Comparison of ENCODE assay signal across 11 cellular contexts in genomic region chrX:153903238-153903980, GRCh38. TPM values are rescaled to one million over a fixed set of nuclear protein-coding genes. Genes with fewer than 3 reads are reported as not detected.
A peak's percentile ranks its signal among the peaks of the same experiment; 100 is the strongest.
DNase-seq lines count a peak whose midpoint lies in the region; ATAC-seq, FAIRE-seq and TF ChIP-seq lines count a peak whose summit lies in the region.
"Had no signal": no experiment of that assay in that cellular context is flagged by ENCODE, and none has a peak within 500 bp of the region (broad histone marks: within the 10 kb centered on the region; RNA-seq: fewer than 3 reads in every experiment).

No MANE protein-coding gene starts in this region.

- peak overlapping the region; percentile 39 for H3K4me3 Mint-ChIP-seq in activated naive CD4-positive, alpha-beta T cell treated with anti-CD3 and anti-CD28 coated beads, Interleukin-2, amount 50 U/mL, for 24 hours
- no peak overlapping the region for H3K4me3 Mint-ChIP-seq in activated CD4-positive, alpha-beta memory T cell treated with anti-CD3 and anti-CD28 coated beads for 36 hours

- peaks cover 34% of the 10 kb centered on the region for H3K4me1 Mint-ChIP-seq in activated naive CD4-positive, alpha-beta T cell treated with anti-CD3 and anti-CD28 coated beads, Interleukin-2, amount 50 U/mL, for 24 hours
- peaks cover 37% of the 10 kb centered on the region for H3K4me1 Mint-ChIP-seq in activated CD4-positive, alpha-beta memory T cell treated with anti-CD3 and anti-CD28 coated beads for 36 hours (ENCODE audit: low read depth)

- H3K9ac ChIP-seq in kidney (ENCODE audit: low read length in 2 of 2), result no peak overlapping the region

- no peaks in the 10 kb centered on the region for H3K9me3 Mint-ChIP-seq in activated naive CD4-positive, alpha-beta T cell treated with anti-CD3 and anti-CD28 coated beads, Interleukin-2, amount 50 U/mL, for 24 hours
- H3K9me3 Mint-ChIP-seq in activated CD4-positive, alpha-beta memory T cell treated with anti-CD3 and anti-CD28 coated beads for 36 hours, result no peaks in the 10 kb centered on the region

- peaks cover 0 to 30% (median 0%) of the 10 kb centered on the region in 3 donors for H3K27me3 ChIP-seq in stomach

- intact Hi-C loops in activated CD4-positive, alpha-beta memory T cell treated with anti-CD3 and anti-CD28 coated beads for 36 hours (cut with micrococcal nuclease), result no loop called here
- intact Hi-C loops in kidney (cut with DNase I), result no loop called here
- intact Hi-C loops in stomach (cut with DNase I; ENCODE audit: low total_unique reads), result no loop called here

- H3K4me1 ChIP-seq in kidney (ENCODE audit: control insufficient read depth in 1 of 2, insufficient read depth in 1 of 2, low read depth in 1 of 2, low read length in 2 of 2) (peaks cover 0 to 8% of the 10 kb centered on the region in 2 donors), stomach (peaks cover 0 to 28% (median 9%) of the 10 kb centered on the region in 4 donors)

- H3K27me3 Mint-ChIP-seq in activated naive CD4-positive, alpha-beta T cell treated with anti-CD3 and anti-CD28 coated beads, Interleukin-2, amount 50 U/mL, for 24 hours, result no peaks in the 10 kb centered on the region
- H3K27me3 Mint-ChIP-seq in activated CD4-positive, alpha-beta memory T cell treated with anti-CD3 and anti-CD28 coated beads for 36 hours, result no peaks in the 10 kb centered on the region

- H3K4me3 ChIP-seq in kidney (ENCODE audit: low read length in 2 of 2) (no peak overlapping the region), stomach (no peak overlapping the region)

- H3K27ac Mint-ChIP-seq in activated naive CD4-positive, alpha-beta T cell treated with anti-CD3 and anti-CD28 coated beads, Interleukin-2, amount 50 U/mL, for 24 hours, result peak overlapping the region; percentile 21
- peak overlapping the region; percentile 30 for H3K27ac Mint-ChIP-seq in activated CD4-positive, alpha-beta memory T cell treated with anti-CD3 and anti-CD28 coated beads for 36 hours

- 53 to 60% (median 54%) methylated on average over 15 to 18 of the region's 18 CpGs for WGBS in stomach, 5 donors

- TF ChIP-seq CTCF in kidney (IDR thresholded peaks at IDR 0.05; ENCODE audit: borderline replicate concordance, extremely low read depth, insufficient read depth) (no peak), stomach (IDR thresholded peaks at IDR 0.05) (no peak)

- TF ChIP-seq POLR2A in stomach (IDR thresholded peaks at IDR 0.05), result no peak

- no peaks in the 10 kb centered on the region for H3K36me3 Mint-ChIP-seq in activated naive CD4-positive, alpha-beta T cell treated with anti-CD3 and anti-CD28 coated beads, Interleukin-2, amount 50 U/mL, for 24 hours
- no peaks in the 10 kb centered on the region for H3K36me3 Mint-ChIP-seq in activated CD4-positive, alpha-beta memory T cell treated with anti-CD3 and anti-CD28 coated beads for 36 hours

- POLR2A ChIA-PET in activated CD4-positive, alpha-beta memory T cell treated with anti-CD3 and anti-CD28 coated beads for 36 hours (lab: Charles Lee), result no interaction called here

- CTCF ChIA-PET in activated CD4-positive, alpha-beta memory T cell treated with anti-CD3 and anti-CD28 coated beads for 36 hours (lab: Charles Lee), result interaction anchor here (1.0 kb wide), 1 partner anchor 20 kb away, joined by 3 read pairs; no protein-coding TSS in a partner anchor

- no peak for FAIRE-seq in kidney (lab: Jason Lieb, UNC)

- no peaks in the 10 kb centered on the region for H3K9me3 ChIP-seq in kidney (ENCODE audit: control insufficient read depth in 1 of 2, low read length in 2 of 2)
- peaks cover 0 to 7% (median 0%) of the 10 kb centered on the region in 4 donors for H3K9me3 ChIP-seq in stomach

- no peaks in the 10 kb centered on the region for H3K36me3 ChIP-seq in kidney (ENCODE audit: control insufficient read depth in 1 of 2, insufficient read depth in 2 of 2, low read length in 2 of 2)
- no peaks in the 10 kb centered on the region for H3K36me3 ChIP-seq in stomach

- ATAC-seq in GM18909 (IDR thresholded peaks at IDR 0.05; ENCODE audit: poor library complexity, unreplicated experiment), result no peak

- no peak for DNase-seq in activated naive CD4-positive, alpha-beta T cell (lab: John Stamatoyannopoulos, UW)
- no peak for DNase-seq in activated CD4-positive, alpha-beta memory T cell treated with anti-CD3 and anti-CD28 coated beads for 36 hours
- DNase-seq in kidney (peak; percentile 78), stomach (no peak), ureter (ENCODE audit: low spot score) (no peak), NCI-H2196 treated with DMSO at 0.1 percent for 48 hours (lab: John Stamatoyannopoulos, UW; ENCODE audit: unreplicated experiment) (no peak)
- DNase-seq: activated effector memory CD4-positive, alpha-beta T cell treated with anti-CD3 and anti-CD28 coated beads, Interleukin-2, amount 50 U/mL, for 16 hours; NCI-H524 treated with DMSO at 0.1 percent for 48 hours had no signal

- peak overlapping the region in 1 of 2 donors; percentile 60 for H3K27ac ChIP-seq in kidney (ENCODE audit: low read depth in 2 of 2, low read length in 2 of 2)
- peak overlapping the region in 3 of 5 donors; percentile 8 to 39 (median 22) for H3K27ac ChIP-seq in stomach

- TF ChIP-seq EP300 in stomach (IDR thresholded peaks at IDR 0.05), result no peak

RNA-seq across cellular contexts. Expression of gene AVPR2, which starts 1.1 kb away (rescaled TPM):
- not detected for total RNA-seq in activated CD4-positive, alpha-beta memory T cell treated with anti-CD3 and anti-CD28 coated beads for 36 hours
- total RNA-seq in kidney (2.3 TPM), stomach (under 1 TPM in 1 of 5 donors, not detected in 4; 0.37 TPM), ureter (2.3 TPM)
- polyA plus RNA-seq in kidney (ENCODE audit: insufficient read depth, low read depth, low replicate concordance) (22.1 TPM), stomach (1 to 10 TPM in 2 of 3 donors, under 1 TPM in 1; 0.19 to 1.4 (median 1.1) TPM)
- total RNA-seq: osteocyte had no signal

RNA-seq across cellular contexts. Expression of gene L1CAM, which starts 17.4 kb away (rescaled TPM):
- 1 to 10 TPM in 1 of 2 experiments, under 1 TPM in 1; 0.45 to 1.3 TPM for total RNA-seq in activated CD4-positive, alpha-beta memory T cell treated with anti-CD3 and anti-CD28 coated beads for 36 hours
- total RNA-seq in kidney (71.9 TPM), stomach (10 to 100 TPM in 1 of 5 donors, 1 to 10 TPM in 3, under 1 TPM in 1; under 0.01 to 19.1 (median 2.8) TPM), ureter (3.8 TPM)
- polyA plus RNA-seq in kidney (ENCODE audit: insufficient read depth, low read depth, low replicate concordance) (26.1 TPM), stomach (1 to 10 TPM in 1 of 3 donors, under 1 TPM in 2; 0.62 to 3.1 (median 0.76) TPM)

RNA-seq across cellular contexts. Expression of gene ARHGAP4, which starts 22.7 kb away (rescaled TPM):
- total RNA-seq in activated CD4-positive, alpha-beta memory T cell treated with anti-CD3 and anti-CD28 coated beads for 36 hours, result 100 to 1,000 TPM; 151 to 160 TPM
- total RNA-seq in kidney (73.0 TPM), stomach (10 to 100 TPM; 18.5 to 93.9 (median 67.7) TPM), ureter (43.7 TPM)
- polyA plus RNA-seq in kidney (ENCODE audit: insufficient read depth, low read depth, low replicate concordance) (38.3 TPM), stomach (10 to 100 TPM; 24.9 to 35.5 (median 25.2) TPM)

RNA-seq across cellular contexts. Expression of gene NAA10, which starts 31.4 kb away (rescaled TPM):
- 100 to 1,000 TPM; 106 to 115 TPM for total RNA-seq in activated CD4-positive, alpha-beta memory T cell treated with anti-CD3 and anti-CD28 coated beads for 36 hours
- total RNA-seq in kidney (79.3 TPM), stomach (10 to 100 TPM; 23.2 to 63.8 (median 35.6) TPM), ureter (83.7 TPM)
- polyA plus RNA-seq in kidney (ENCODE audit: insufficient read depth, low read depth, low replicate concordance) (120 TPM), stomach (100 to 1,000 TPM; 114 to 161 (median 125) TPM)

RNA-seq across cellular contexts. Expression of gene RENBP, which starts 41.0 kb away (rescaled TPM):
- 1 to 10 TPM; 8.2 to 8.4 TPM for total RNA-seq in activated CD4-positive, alpha-beta memory T cell treated with anti-CD3 and anti-CD28 coated beads for 36 hours
- total RNA-seq in kidney (22.9 TPM), stomach (1 to 10 TPM in 2 of 5 donors, not detected in 3; 2.3 to 8.3 TPM), ureter (7.4 TPM)
- polyA plus RNA-seq in kidney (ENCODE audit: insufficient read depth, low read depth, low replicate concordance) (78.2 TPM), stomach (10 to 100 TPM in 1 of 3 donors, 1 to 10 TPM in 2; 4.4 to 12.7 (median 8.1) TPM)
